In the genomic region with DNA sequence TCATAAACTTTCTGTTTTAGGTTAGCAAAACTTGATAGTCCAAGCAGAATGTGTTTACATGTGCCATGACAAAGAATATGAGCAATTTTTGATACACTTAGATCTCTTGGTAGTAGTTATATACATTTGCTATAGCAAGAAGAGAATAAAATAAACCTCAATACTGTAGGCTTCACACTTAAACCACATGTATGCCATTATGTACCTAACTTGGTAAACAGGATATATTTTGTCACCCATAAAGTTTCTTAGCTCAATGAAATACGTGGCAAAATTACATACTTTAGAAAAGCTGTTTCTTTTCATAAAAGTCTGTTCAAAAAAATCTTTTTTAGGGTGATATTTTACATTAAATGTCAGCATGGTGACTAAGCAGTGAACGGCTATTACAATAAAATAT, we compare ENCODE assay signal across 21 cellular contexts.
"Had no signal": no experiment of that assay in that cellular context is flagged by ENCODE, and none has a peak within 500 bp of the region (broad histone marks: within the 10 kb centered on the region; RNA-seq: fewer than 3 reads in every experiment).

No MANE protein-coding gene starts in this region.

- H3K4me3 ChIP-seq: MG63 had no signal

- H3K4me2 ChIP-seq: SK-N-SH had no signal

- H3K27me3 ChIP-seq: MG63 had no signal

- DNase-seq: Karpas-422, KG1, MG63, NCI-H1092, NCI-H1105 treated with DMSO at 0.1 percent for 48 hours, NCI-H1417 treated with DMSO at 0.1 percent for 48 hours, NCI-H146, NCI-H1694 treated with DMSO at 0.1 percent for 48 hours, NCI-H1930, NCI-H2081, NCI-H2107, NCI-H2227 treated with DMSO at 0.1 percent for 48 hours, NCI-H524, NCI-H69, NCI-H774, PC-3, SHP77, SK-N-SH, SW 1271 had no signal

- H3K36me3 ChIP-seq: MG63 had no signal

- H3K9ac ChIP-seq: SK-N-SH had no signal

- H3K27ac ChIP-seq: RWPE1 had no signal

- H3K9me3 ChIP-seq: MG63, SK-N-SH had no signal

- ATAC-seq: Panc1, PC-3 had no signal
